ENCODE assay signal across 8 cellular contexts in the genomic region with DNA sequence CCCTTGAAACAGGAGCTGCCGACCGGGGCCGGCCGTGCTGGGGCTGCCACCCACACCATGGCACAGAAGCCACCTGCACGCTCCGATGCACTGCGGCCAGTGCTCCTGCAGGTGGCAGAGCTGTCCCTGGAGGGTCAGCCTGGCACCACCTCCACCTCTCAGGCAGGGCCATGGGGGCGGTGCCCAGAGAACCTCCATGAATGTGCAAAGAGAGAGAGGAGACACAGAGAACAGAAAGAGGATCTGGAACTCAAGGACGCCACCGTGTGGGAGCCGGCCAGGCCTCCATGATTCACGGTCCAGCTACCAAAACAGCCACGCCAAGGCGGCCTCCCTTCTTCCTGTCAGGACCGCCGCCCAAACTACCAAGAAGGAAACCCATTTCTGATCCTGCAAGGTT.
DNase-seq lines count a peak whose midpoint lies in the region; ATAC-seq and TF ChIP-seq lines count a peak whose summit lies in the region.
"Not testable (repeated sequence)": the region's sequence is repeated elsewhere in the genome, so short reads cannot be mapped to it uniquely, and the experiment has no call there.

No MANE protein-coding gene starts in this region.

- not testable (repeated sequence) for H3K9ac ChIP-seq in mammary epithelial cell (ENCODE audit: insufficient read depth, low read length)

- not testable (repeated sequence) for H2AFZ ChIP-seq in mammary epithelial cell (ENCODE audit: low read depth, low read length)

- not testable (repeated sequence) for H3K36me3 Mint-ChIP-seq in Caco-2 (ENCODE audit: insufficient read depth, unreplicated experiment); immature natural killer cell; stimulated activated memory B cell treated with anti-CD40 and anti-IgM and Interleukin-4, amounts not matched to agents 10 μg/mL and 1 μg/mL and 100 μg/mL, for 72 hours

- H3K27ac ChIP-seq in Peyer's patch, result peak overlapping the region in 1 of 4 donors; percentile 65
- not testable (repeated sequence) for H3K27ac ChIP-seq in mammary epithelial cell (ENCODE audit: insufficient read depth, low read depth, low read length)
- H3K27ac ChIP-seq in gastrocnemius medialis, result peak overlapping the region in 3 of 4 donors; percentile 21 to 55 (median 51)

- not testable (repeated sequence) for H3K36me3 ChIP-seq in Caco-2 (ENCODE audit: control insufficient read depth, insufficient read depth, low read length); Peyer's patch; mammary epithelial cell (ENCODE audit: insufficient read depth, low read length); gastrocnemius medialis

- dilution Hi-C loops in mammary epithelial cell (cut with HindIII; ENCODE audit: low sequenced_read_pairs), result not testable (repeated sequence)

- H3K79me2 ChIP-seq in mammary epithelial cell (ENCODE audit: insufficient read depth, low read length), result not testable (repeated sequence)

- not testable (repeated sequence) for H3K9me3 ChIP-seq in Caco-2; Peyer's patch; mammary epithelial cell (replicated peaks; ENCODE audit: insufficient read depth, low read length); gastrocnemius medialis

- intact Hi-C loops in Caco-2 (cut with micrococcal nuclease; ENCODE audit: unreplicated experiment); mammary epithelial cell (cut with micrococcal nuclease); gastrocnemius medialis (cut with DNase I; ENCODE audit: low total_unique reads): not testable (repeated sequence)

- not testable (repeated sequence) for H3K9me3 Mint-ChIP-seq in Caco-2 (ENCODE audit: unreplicated experiment); immature natural killer cell; stimulated activated memory B cell treated with anti-CD40 and anti-IgM and Interleukin-4, amounts not matched to agents 10 μg/mL and 1 μg/mL and 100 μg/mL, for 72 hours

- H3K4me2 ChIP-seq in mammary epithelial cell (ENCODE audit: insufficient read depth, low read depth, low read length), result not testable (repeated sequence)

- not testable (repeated sequence) for H3K27me3 ChIP-seq in Caco-2 (replicated peaks; ENCODE audit: control insufficient read depth, insufficient read depth, low read length); Peyer's patch; mammary epithelial cell (ENCODE audit: insufficient read depth, low read length); gastrocnemius medialis

- not testable (repeated sequence) for H4K20me1 ChIP-seq in mammary epithelial cell (ENCODE audit: insufficient read depth, low read length)

- CTCF ChIA-PET in Caco-2 (lab: Charles Lee); mammary epithelial cell (lab: Charles Lee; ENCODE audit: low non-redundant PET): not testable (repeated sequence)

- not testable (repeated sequence) for H3K4me3 Mint-ChIP-seq in Caco-2 (ENCODE audit: unreplicated experiment); immature natural killer cell; stimulated activated memory B cell treated with anti-CD40 and anti-IgM and Interleukin-4, amounts not matched to agents 10 μg/mL and 1 μg/mL and 100 μg/mL, for 72 hours

- not testable (repeated sequence) for BruUV-seq in Caco-2 (replicated peaks; lab: Mats Ljungman, UMichigan); mammary epithelial cell (replicated peaks; lab: Mats Ljungman, UMichigan)

- not testable (repeated sequence) for H3K4me3 ChIP-seq in Caco-2 (ENCODE audit: low read depth, low read length); Peyer's patch; mammary epithelial cell (replicated peaks in 1 of 3; ENCODE audit: insufficient read depth in 1 of 3, low read depth in 2 of 3, low read length in 3 of 3); gastrocnemius medialis

- TF ChIP-seq CTCF in Caco-2 (IDR thresholded peaks at IDR 0.05; ENCODE audit: insufficient read depth in 1 of 2, low read depth in 1 of 2, low read length in 1 of 2, severe bottlenecking in 1 of 2, unreplicated experiment in 1 of 2), result not testable (repeated sequence)
- TF ChIP-seq CTCF in Peyer's patch (IDR thresholded peaks at IDR 0.05) (peak in 1 of 6 experiments; percentile 43), mammary epithelial cell (conservative IDR thresholded peaks at IDR 0.05 in 1 of 2, IDR thresholded peaks at IDR 0.05 in 1 of 2; ENCODE audit: extremely low read depth in 1 of 2, insufficient read depth in 1 of 2, low read depth in 1 of 2, low read length in 2 of 2) (peak; percentile 4 to 38), gastrocnemius medialis (IDR thresholded peaks at IDR 0.05 in 4 of 5, conservative IDR thresholded peaks at IDR 0.05 in 1 of 5) (peak in 2 of 5 experiments; percentile 39 to 53)

- in situ Hi-C loops in mammary epithelial cell (cut with MboI; ENCODE audit: low sequenced_read_pairs in 2 of 2); gastrocnemius medialis (cut with MboI; ENCODE audit: low sequenced_read_pairs in 4 of 4): not testable (repeated sequence)

- not testable (repeated sequence) for H3K4me1 Mint-ChIP-seq in Caco-2 (ENCODE audit: low read depth, unreplicated experiment); immature natural killer cell; stimulated activated memory B cell treated with anti-CD40 and anti-IgM and Interleukin-4, amounts not matched to agents 10 μg/mL and 1 μg/mL and 100 μg/mL, for 72 hours

- WGBS in mammary epithelial cell (ENCODE audit: low coverage, missing lambda C conversion rate), result no CpG with 5 or more reads among the region's 16 CpGs

- H3K27me3 Mint-ChIP-seq in Caco-2 (ENCODE audit: insufficient read depth, unreplicated experiment); immature natural killer cell (ENCODE audit: low read depth in 3 of 3); stimulated activated memory B cell treated with anti-CD40 and anti-IgM and Interleukin-4, amounts not matched to agents 10 μg/mL and 1 μg/mL and 100 μg/mL, for 72 hours: not testable (repeated sequence)

- not testable (repeated sequence) for H3K4me1 ChIP-seq in Caco-2; Peyer's patch; mammary epithelial cell (ENCODE audit: insufficient read depth, low read length); gastrocnemius medialis

- TF ChIP-seq POLR2A in Peyer's patch (IDR thresholded peaks at IDR 0.05); gastrocnemius medialis (IDR thresholded peaks at IDR 0.05): not testable (repeated sequence)

- peak; percentile 30 to 44 for DNase-seq in Caco-2
- DNase-seq in Peyer's patch, result peak in 2 of 3 donors; percentile 83 to 95
- DNase-seq in activated CD8-positive, alpha-beta memory T cell treated with anti-CD3 and anti-CD28 coated beads, Interleukin-2, amount 50 U/mL, for 48 hours, result peak; percentile 77
- DNase-seq in mammary epithelial cell, result not testable (repeated sequence)
- DNase-seq in immature natural killer cell, result peak; percentile 68 to 72 (median 71)
- DNase-seq in gastrocnemius medialis, result peak; percentile 59 to 87

- H3K27ac Mint-ChIP-seq in Caco-2 (ENCODE audit: unreplicated experiment); immature natural killer cell; stimulated activated memory B cell treated with anti-CD40 and anti-IgM and Interleukin-4, amounts not matched to agents 10 μg/mL and 1 μg/mL and 100 μg/mL, for 72 hours: not testable (repeated sequence)

- ATAC-seq in GM21529 (IDR thresholded peaks at IDR 0.05; ENCODE audit: unreplicated experiment) (peak; percentile 45), gastrocnemius medialis (peak; percentile 53 to 82)
- peak; percentile 85 for ATAC-seq in stimulated activated memory B cell treated with anti-CD40 and anti-IgM and Interleukin-4, amounts not matched to agents 10 μg/mL and 1 μg/mL and 100 μg/mL, for 72 hours

- POLR2A ChIA-PET in Caco-2 (lab: Charles Lee), result not testable (repeated sequence)
